Comparison of ENCODE assay signal across 9 cellular contexts in the genomic region with DNA sequence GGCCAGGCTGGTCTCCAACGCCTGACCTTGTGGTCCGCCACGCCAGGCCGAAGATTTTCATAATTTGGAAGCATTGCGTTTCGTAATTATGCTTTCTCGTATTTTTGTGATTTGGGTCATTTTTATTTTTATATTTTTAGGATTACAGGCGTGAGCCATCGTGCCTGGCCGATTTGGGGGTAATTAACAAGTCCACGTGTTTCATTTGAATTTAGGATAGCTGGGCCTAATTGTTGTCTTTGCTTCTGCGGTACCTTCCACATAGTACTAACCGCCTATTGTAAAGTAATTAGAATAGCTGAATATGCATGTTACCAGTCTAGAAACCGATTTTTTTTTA. TPM values are rescaled to one million over a fixed set of nuclear protein-coding genes. Genes with fewer than 3 reads are reported as not detected.
A peak's percentile ranks its signal among the peaks of the same experiment; 100 is the strongest.
DNase-seq lines count a peak whose midpoint lies in the region; ATAC-seq and TF ChIP-seq lines count a peak whose summit lies in the region.
"Had no signal": no experiment of that assay in that cellular context is flagged by ENCODE, and none has a peak within 500 bp of the region (broad histone marks: within the 10 kb centered on the region; RNA-seq: fewer than 3 reads in every experiment).

No MANE protein-coding gene starts in this region.

- H3K27ac Mint-ChIP-seq in activated CD8-positive, alpha-beta T cell treated with anti-CD3 and anti-CD28 coated beads for 36 hours, result peak overlapping the region; percentile 95

- H3K9ac ChIP-seq in iPS-20b (ENCODE audit: low read depth, low read length), result peak overlapping the region; percentile 100
- peak overlapping the region; percentile 94 to 96 for H3K9ac ChIP-seq in stomach smooth muscle (ENCODE audit: low read length in 2 of 2)

- H3K27me3 Mint-ChIP-seq in activated CD8-positive, alpha-beta T cell treated with anti-CD3 and anti-CD28 coated beads for 36 hours, result peaks cover 1% of the 10 kb centered on the region

- DNase-seq in NCI-H82 (lab: John Stamatoyannopoulos, UW) (peak; percentile 68), NCI-H82 treated with DMSO at 0.1 percent for 48 hours (lab: John Stamatoyannopoulos, UW; ENCODE audit: unreplicated experiment) (no peak), NCI-H526 (lab: John Stamatoyannopoulos, UW) (no peak), HT-29 (ENCODE audit: low spot score) (no peak)
- DNase-seq in activated CD8-positive, alpha-beta T cell treated with anti-CD3 and anti-CD28 coated beads for 36 hours, result no peak
- DNase-seq: KG1 had no signal

- no peak for ATAC-seq in activated CD8-positive, alpha-beta T cell treated with anti-CD3 and anti-CD28 coated beads for 36 hours
- ATAC-seq in GM19463 (IDR thresholded peaks at IDR 0.05; ENCODE audit: unreplicated experiment), result no peak

- H3K4me1 Mint-ChIP-seq in activated CD8-positive, alpha-beta T cell treated with anti-CD3 and anti-CD28 coated beads for 36 hours (ENCODE audit: low read depth), result peaks cover 26% of the 10 kb centered on the region

- peak overlapping the region; percentile 94 for H3K4me3 Mint-ChIP-seq in activated CD8-positive, alpha-beta T cell treated with anti-CD3 and anti-CD28 coated beads for 36 hours

- CTCF ChIA-PET in activated CD8-positive, alpha-beta T cell treated with anti-CD3 and anti-CD28 coated beads for 36 hours (lab: Charles Lee), result interaction anchor here (0.7 kb wide), 1 partner anchor 75 kb away, joined by 3 read pairs; no protein-coding TSS in a partner anchor

- POLR2A ChIA-PET in activated CD8-positive, alpha-beta T cell treated with anti-CD3 and anti-CD28 coated beads for 36 hours (lab: Charles Lee), result interaction anchor here (0.6 to 9.9 kb wide), 30 partner anchors 8 to 674 kb away, joined by 3 to 315 read pairs (median 5); a partner anchor contains a TSS

- H3K4me1 ChIP-seq in iPS-20b (ENCODE audit: insufficient read depth, low read length) (peaks cover 11% of the 10 kb centered on the region), stomach smooth muscle (ENCODE audit: control insufficient read depth, insufficient read depth, low read length) (peaks cover 32% of the 10 kb centered on the region)

- TF ChIP-seq CTCF in activated CD8-positive, alpha-beta T cell treated with anti-CD3 and anti-CD28 coated beads for 36 hours (IDR thresholded peaks at IDR 0.05), result no peak

- intact Hi-C loops in activated CD8-positive, alpha-beta T cell treated with anti-CD3 and anti-CD28 coated beads for 36 hours (cut with micrococcal nuclease), result loop anchor here (5.0 to 10.0 kb wide), 2 partner anchors 92 to 260 kb away; no protein-coding TSS in a partner anchor

- H3K27me3 ChIP-seq in iPS-20b (ENCODE audit: insufficient read depth, low read length) (no peaks in the 10 kb centered on the region), stomach smooth muscle (ENCODE audit: control insufficient read depth in 1 of 2, insufficient read depth in 2 of 2, low read length in 2 of 2) (no peaks in the 10 kb centered on the region)

- peaks cover 55% of the 10 kb centered on the region for H3K36me3 ChIP-seq in iPS-20b (ENCODE audit: insufficient read depth, low read depth, low read length)
- peaks cover 28 to 32% of the 10 kb centered on the region in 2 donors for H3K36me3 ChIP-seq in stomach smooth muscle (ENCODE audit: control insufficient read depth in 2 of 2, insufficient read depth in 2 of 2, low read length in 2 of 2)

- H3K9me3 ChIP-seq in iPS-20b (ENCODE audit: insufficient read depth, low read depth, low read length), result peaks cover 4% of the 10 kb centered on the region; the same call in 1 of the 2 replicates
- no peaks in the 10 kb centered on the region for H3K9me3 ChIP-seq in stomach smooth muscle (ENCODE audit: control insufficient read depth in 2 of 2, low read length in 2 of 2)

- H3K27ac ChIP-seq in iPS-20b (ENCODE audit: low read length) (peak overlapping the region; percentile 58), stomach smooth muscle (ENCODE audit: low read length) (peak overlapping the region; percentile 80)

- peak overlapping the region; percentile 97 for H3K4me3 ChIP-seq in iPS-20b (ENCODE audit: low read length)
- H3K4me3 ChIP-seq in stomach smooth muscle (ENCODE audit: low read length in 2 of 2), result peak overlapping the region; percentile 93 to 98

- H3K36me3 Mint-ChIP-seq in activated CD8-positive, alpha-beta T cell treated with anti-CD3 and anti-CD28 coated beads for 36 hours (ENCODE audit: low read depth), result peaks cover 63% of the 10 kb centered on the region

- H3K9me3 Mint-ChIP-seq in activated CD8-positive, alpha-beta T cell treated with anti-CD3 and anti-CD28 coated beads for 36 hours, result no peaks in the 10 kb centered on the region

RNA-seq across cellular contexts. Expression of a gene that starts 1.0 kb away (rescaled TPM):
- 100 to 1,000 TPM; 108 to 113 TPM for total RNA-seq in activated CD8-positive, alpha-beta T cell treated with anti-CD3 and anti-CD28 coated beads for 36 hours
- total RNA-seq in HT-29 (2014; rRNA removed; shearing (Covaris generic)), result 131 and 136 TPM in 2 replicates

RNA-seq across cellular contexts. Expression of a gene that starts 46.0 kb away (rescaled TPM):
- 10 to 100 TPM; 42.5 to 47.8 TPM for total RNA-seq in activated CD8-positive, alpha-beta T cell treated with anti-CD3 and anti-CD28 coated beads for 36 hours
- 22.0 and 23.9 TPM in 2 replicates for total RNA-seq in HT-29 (2014; rRNA removed; shearing (Covaris generic))
